Comparison of ENCODE assay signal across 25 cellular contexts in the genomic region with DNA sequence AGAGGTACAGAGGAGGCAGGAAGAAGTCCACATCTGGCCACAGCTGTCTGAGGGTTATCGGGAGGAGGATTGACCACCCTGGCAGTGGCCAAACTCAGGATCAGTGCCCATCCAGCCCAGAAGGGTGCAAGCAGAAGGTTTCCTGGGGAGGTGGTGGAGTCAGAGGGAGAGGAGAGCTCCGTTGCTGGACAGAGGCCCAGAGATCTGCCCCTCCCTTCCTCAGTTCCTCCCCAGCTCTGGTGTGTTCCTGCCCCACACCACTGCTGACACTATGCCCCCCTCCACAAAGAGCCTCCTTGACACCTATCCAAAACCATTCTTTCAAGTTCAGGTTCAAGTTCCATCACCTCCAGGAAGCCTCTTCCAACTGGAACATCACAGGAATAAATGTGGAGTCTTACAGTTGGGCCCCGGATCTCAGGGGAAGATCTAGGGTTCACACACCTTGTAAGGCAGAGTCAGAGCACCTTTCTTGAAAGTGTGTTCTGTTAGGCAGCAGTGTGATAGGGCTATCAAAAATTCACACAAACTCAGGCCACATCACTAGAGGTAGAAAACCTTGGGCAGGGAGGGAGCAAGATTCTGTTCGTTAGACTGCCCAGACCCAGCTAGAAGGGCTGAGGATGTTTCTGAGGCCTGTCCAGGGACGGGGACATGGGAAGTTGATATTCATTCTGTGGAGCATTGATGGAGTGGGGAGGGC. TPM values are rescaled to one million over a fixed set of nuclear protein-coding genes. Genes with fewer than 3 reads are reported as not detected.
"Had no signal": no experiment of that assay in that cellular context is flagged by ENCODE, and none has a peak within 500 bp of the region (broad histone marks: within the 10 kb centered on the region; RNA-seq: fewer than 3 reads in every experiment).

No MANE protein-coding gene starts in this region.

- H3K4me3 Mint-ChIP-seq: naive thymus-derived CD4-positive, alpha-beta T cell; stimulated activated effector memory CD8-positive, alpha-beta T cell treated with anti-CD3 and anti-CD28 coated beads, Interleukin-12 subunit alpha, Interleukin-12 subunit beta, amount 100 ng/mL, for 72 hours had no signal

- H3K4me1 Mint-ChIP-seq: stimulated activated effector memory CD8-positive, alpha-beta T cell treated with anti-CD3 and anti-CD28 coated beads, Interleukin-12 subunit alpha, Interleukin-12 subunit beta, amount 100 ng/mL, for 72 hours had no signal

- H3K36me3 Mint-ChIP-seq: naive thymus-derived CD4-positive, alpha-beta T cell; stimulated activated effector memory CD8-positive, alpha-beta T cell treated with anti-CD3 and anti-CD28 coated beads, Interleukin-12 subunit alpha, Interleukin-12 subunit beta, amount 100 ng/mL, for 72 hours had no signal

- ATAC-seq: heart left ventricle; left colon; left ventricle myocardium superior; naive thymus-derived CD4-positive, alpha-beta T cell; right lobe of liver; stimulated activated effector memory CD8-positive, alpha-beta T cell treated with anti-CD3 and anti-CD28 coated beads, Interleukin-12 subunit alpha, Interleukin-12 subunit beta, amount 100 ng/mL, for 72 hours; stimulated activated naive CD8-positive, alpha-beta T cell treated with anti-CD3 and anti-CD28 coated beads, Interleukin-15, Interleukin-2, amounts not matched to agents 100 U/mL and 50 U/mL, for 24 hours; upper lobe of right lung had no signal

- H3K27me3 ChIP-seq: ovary, right lobe of liver, vagina had no signal

- H3K27ac ChIP-seq: heart left ventricle, ovary, right lobe of liver, tibial artery, upper lobe of right lung, vagina had no signal

- H3K9me3 ChIP-seq: heart left ventricle, ovary, right lobe of liver, tibial artery, upper lobe of right lung, vagina had no signal

- H3K4me3 ChIP-seq: heart left ventricle, lung, ovary, right lobe of liver, tibial artery, upper lobe of right lung, vagina had no signal

- DNase-seq: effector memory CD4-positive, alpha-beta T cell; heart left ventricle; hippocampal formation; left colon; left ventricle myocardium superior; mesendoderm; naive thymus-derived CD4-positive, alpha-beta T cell; ovary; stimulated activated CD4-positive, alpha-beta T cell treated with anti-CD3 and anti-CD28 coated beads, Interleukin-4, amount 100 ng/mL, for 1 hour; stimulated activated CD8-positive, alpha-beta memory T cell treated with anti-CD3 and anti-CD28 coated beads, Interleukin-4, amount 100 ng/mL, for 48 hours; stimulated activated naive CD8-positive, alpha-beta T cell treated with anti-CD3 and anti-CD28 coated beads, Interleukin-15, Interleukin-2, amounts not matched to agents 100 U/mL and 50 U/mL, for 24 hours had no signal

- H3K4me1 ChIP-seq: heart left ventricle, tibial artery, upper lobe of right lung, vagina had no signal

- H3K9me3 Mint-ChIP-seq: naive thymus-derived CD4-positive, alpha-beta T cell; stimulated activated effector memory CD8-positive, alpha-beta T cell treated with anti-CD3 and anti-CD28 coated beads, Interleukin-12 subunit alpha, Interleukin-12 subunit beta, amount 100 ng/mL, for 72 hours had no signal

- H3K36me3 ChIP-seq: heart left ventricle, ovary, right lobe of liver, tibial artery, upper lobe of right lung, vagina had no signal

- H3K27ac Mint-ChIP-seq: naive thymus-derived CD4-positive, alpha-beta T cell; progenitor cell of endocrine pancreas; stimulated activated effector memory CD8-positive, alpha-beta T cell treated with anti-CD3 and anti-CD28 coated beads, Interleukin-12 subunit alpha, Interleukin-12 subunit beta, amount 100 ng/mL, for 72 hours had no signal

RNA-seq across cellular contexts. Expression of gene LDLRAD1, which starts 7.4 kb away (rescaled TPM):
- total RNA-seq: epithelial cell of proximal tubule; frontal cortex; glomerular endothelial cell; heart left ventricle; kidney epithelial cell; left colon; left ventricle myocardium superior; mononuclear cell; naive thymus-derived CD4-positive, alpha-beta T cell; temporal lobe; vagina had no signal
- polyA plus RNA-seq: heart left ventricle; naive thymus-derived CD4-positive, alpha-beta T cell; neural cell had no signal
